In genomic region chr2:155574941-155575340, GRCh38 we compare ENCODE assay signal across 16 cellular contexts.
DNase-seq lines count a peak whose midpoint lies in the region; ATAC-seq, FAIRE-seq and TF ChIP-seq lines count a peak whose summit lies in the region.
"Had no signal": no experiment of that assay in that cellular context is flagged by ENCODE, and none has a peak within 500 bp of the region (broad histone marks: within the 10 kb centered on the region; RNA-seq: fewer than 3 reads in every experiment).

No MANE protein-coding gene starts in this region.

- no peaks in the 10 kb centered on the region for H3K4me1 ChIP-seq in mesendoderm (ENCODE audit: control insufficient read depth, low read depth, low read length)

- H4K5ac ChIP-seq in mesendoderm (ENCODE audit: low read length), result no peak overlapping the region

- no peak overlapping the region for H3K4ac ChIP-seq in mesendoderm (ENCODE audit: low read depth, low read length)

- peak; percentile 56 for ATAC-seq in HG03159 (IDR thresholded peaks at IDR 0.05; ENCODE audit: unreplicated experiment)
- ATAC-seq: HCT116 had no signal

- no peak for TF ChIP-seq POLR2A in GM12891 (IDR thresholded peaks at IDR 0.05; ENCODE audit: low read depth, low read length)

- H3K79me2 ChIP-seq in mesendoderm (ENCODE audit: control insufficient read depth, insufficient read depth, low read length), result no peaks in the 10 kb centered on the region

- no peak overlapping the region for H3K9ac ChIP-seq in mesendoderm (ENCODE audit: low read length)
- H3K9ac ChIP-seq: GM23248 had no signal

- no peak overlapping the region for H2BK120ac ChIP-seq in mesendoderm (ENCODE audit: low read depth, low read length)

- intact Hi-C loops in posterior cingulate gyrus (cut with DNase I), result no loop called here

- no peak overlapping the region for H2BK5ac ChIP-seq in mesendoderm (ENCODE audit: low read length)

- DNase-seq in GM12891 (ENCODE audit: insufficient read length, low spot score) (no peak), RPMI8226 (peak; percentile 9), OCI-M2 (lab: John Stamatoyannopoulos, UW; ENCODE audit: unreplicated experiment) (no peak), mesendoderm (no peak), posterior cingulate gyrus (no peak), inferior parietal cortex (ENCODE audit: extremely low spot score) (no peak)
- DNase-seq: C1 segment of cervical spinal cord; CD4-positive, alpha-beta memory T cell; DMS79; GM23248; KG1 had no signal

- H3K27me3 ChIP-seq in mesendoderm (ENCODE audit: insufficient read depth, low read length, poor library complexity), result no peaks in the 10 kb centered on the region

- H3K18ac ChIP-seq in mesendoderm (ENCODE audit: low read length), result no peak overlapping the region

- no CpG with 5 or more reads among the region's 1 CpG for WGBS in mesendoderm (ENCODE audit: extremely low coverage, insufficient coverage, low lambda C conversion rate)

- H3K27ac ChIP-seq in mesendoderm (ENCODE audit: low read depth, low read length), result no peak overlapping the region
- H3K27ac ChIP-seq: GM23248 had no signal

- no peak overlapping the region for H3K4me2 ChIP-seq in mesendoderm (ENCODE audit: low read length)

- H3K4me3 ChIP-seq in mesendoderm (ENCODE audit: low read length), result no peak overlapping the region
- H3K4me3 ChIP-seq: GM23248 had no signal

- H3K79me1 ChIP-seq in mesendoderm (ENCODE audit: low read length), result no peaks in the 10 kb centered on the region

- no peak overlapping the region for H3K23ac ChIP-seq in mesendoderm (ENCODE audit: low read length)

- H3K36me3 ChIP-seq in mesendoderm (ENCODE audit: control insufficient read depth, insufficient read depth, low read length), result no peaks in the 10 kb centered on the region

- H4K8ac ChIP-seq in mesendoderm (ENCODE audit: low read depth, low read length), result no peak overlapping the region

- H3K56ac ChIP-seq in mesendoderm (ENCODE audit: low read length), result no peak overlapping the region

- FAIRE-seq in GM12891 (lab: Jason Lieb, UNC), result no peak
- FAIRE-seq: A204.1, GM18507, H54 had no signal

- no peak overlapping the region for H2AK5ac ChIP-seq in mesendoderm (ENCODE audit: low read length)

- H2BK15ac ChIP-seq in mesendoderm (replicated peaks; ENCODE audit: low read depth), result no peak overlapping the region

TF ChIP-seq in GM12891, 5 proteins besides CTCF, POLR2A, EP300 and RAD21:
- TF ChIP-seq PAX5 (IDR thresholded peaks at IDR 0.05; ENCODE audit: insufficient read depth, low read length, severe bottlenecking) (no peak), SPI1 (IDR thresholded peaks at IDR 0.05; ENCODE audit: low read depth, low read length) (peak; percentile 73)
